In genomic region chr11:10076458-10077141, GRCh38 we compare ENCODE assay signal across 8 cellular contexts.
DNase-seq lines count a peak whose midpoint lies in the region; ATAC-seq and TF ChIP-seq lines count a peak whose summit lies in the region.

No MANE protein-coding gene starts in this region.

- H3K9me3 ChIP-seq in PC-3 (ENCODE audit: low read length), result no peaks in the 10 kb centered on the region
- no peaks in the 10 kb centered on the region for H3K9me3 ChIP-seq in body of pancreas
- H3K9me3 ChIP-seq in lung (ENCODE audit: control insufficient read depth in 2 of 2, insufficient read depth in 1 of 2, low read length in 1 of 2), result peaks cover 0 to 3% of the 10 kb centered on the region in 2 donors

- peaks cover 33% of the 10 kb centered on the region for H3K4me1 Mint-ChIP-seq in HFFc6 (ENCODE audit: low read depth)

- no peak overlapping the region for H2AFZ ChIP-seq in PC-3 (ENCODE audit: low read length)

- ATAC-seq in PC-3 (peak; percentile 42), body of pancreas (no peak), lung (ENCODE audit: insufficient read depth, low FRiP score) (peak; percentile 19), omental fat pad (ENCODE audit: low FRiP score) (no peak)

- H3K4me2 ChIP-seq in PC-3 (ENCODE audit: low read length), result no peak overlapping the region

- H3K4me3 Mint-ChIP-seq in HFFc6, result no peak overlapping the region

- no peaks in the 10 kb centered on the region for H4K20me1 ChIP-seq in PC-3 (ENCODE audit: low read length)

- DNase-seq in NCI-H2196 (lab: John Stamatoyannopoulos, UW; ENCODE audit: unreplicated experiment) (peak; percentile 32), NCI-H2196 treated with DMSO at 0.1 percent for 48 hours (lab: John Stamatoyannopoulos, UW; ENCODE audit: unreplicated experiment) (no peak), HFFc6 (peak; percentile 11), PC-3 (peak; percentile 59), body of pancreas (peak in 3 of 4 donors; percentile 14 to 59 (median 22)), lung (ENCODE audit: low spot score) (no peak), omental fat pad (ENCODE audit: low spot score) (no peak), dedifferentiated amniotic fluid mesenchymal stem cell (ENCODE audit: extremely low spot score) (no peak)

- H3K36me3 Mint-ChIP-seq in HFFc6 (ENCODE audit: low read depth), result peaks cover 37% of the 10 kb centered on the region

- H3K27ac Mint-ChIP-seq in HFFc6, result no peak overlapping the region

- TF ChIP-seq CTCF in HFFc6 (IDR thresholded peaks at IDR 0.05) (peak; percentile 88), PC-3 (conservative IDR thresholded peaks at IDR 0.05; ENCODE audit: low read depth, low read length) (peak; percentile 75), body of pancreas (IDR thresholded peaks at IDR 0.05) (peak in 5 of 7 experiments; percentile 32 to 43 (median 35)), lung (IDR thresholded peaks at IDR 0.05; ENCODE audit: control extremely low read depth, extremely low read depth) (no peak), omental fat pad (IDR thresholded peaks at IDR 0.05) (no peak)

- POLR2A ChIA-PET in PC-3 (lab: Charles Lee; ENCODE audit: unreplicated experiment), result no interaction called here

- H3K27me3 Mint-ChIP-seq in HFFc6 (ENCODE audit: insufficient read depth), result no peaks in the 10 kb centered on the region

- H3K27ac ChIP-seq in PC-3 (ENCODE audit: low read length), result no peak overlapping the region
- no peak overlapping the region for H3K27ac ChIP-seq in body of pancreas
- no peak overlapping the region for H3K27ac ChIP-seq in lung (ENCODE audit: low read depth in 1 of 2, low read length in 1 of 2)

- H3K4me3 ChIP-seq in PC-3 (ENCODE audit: low read length), result no peak overlapping the region
- no peak overlapping the region for H3K4me3 ChIP-seq in body of pancreas
- H3K4me3 ChIP-seq in lung, result no peak overlapping the region

- TF ChIP-seq POLR2A in body of pancreas (IDR thresholded peaks at IDR 0.05), result no peak

- BruUV-seq in PC-3 (replicated peaks; lab: Mats Ljungman, UMichigan), result no TSS peak

- peaks cover 37% of the 10 kb centered on the region for H3K9me3 Mint-ChIP-seq in HFFc6

- H3K79me2 ChIP-seq in PC-3 (ENCODE audit: low read length), result peaks cover 4% of the 10 kb centered on the region; the same call in 1 of the 2 replicates

- no peaks in the 10 kb centered on the region for H3K27me3 ChIP-seq in PC-3 (ENCODE audit: low read length)
- H3K27me3 ChIP-seq in body of pancreas, result no peaks in the 10 kb centered on the region
- no peaks in the 10 kb centered on the region for H3K27me3 ChIP-seq in lung (ENCODE audit: control insufficient read depth, insufficient read depth)

- no peaks in the 10 kb centered on the region for H3F3A ChIP-seq in PC-3 (ENCODE audit: low read length, unreplicated experiment)

- CTCF ChIA-PET in PC-3 (lab: Charles Lee), result interaction anchor here (0.6 kb wide), 1 partner anchor 82 kb away, joined by 4 read pairs; no protein-coding TSS in a partner anchor

- H3K4me1 ChIP-seq in PC-3 (ENCODE audit: insufficient read depth, low read length), result no peaks in the 10 kb centered on the region
- no peaks in the 10 kb centered on the region for H3K4me1 ChIP-seq in body of pancreas
- peaks cover 0 to 6% of the 10 kb centered on the region in 2 donors for H3K4me1 ChIP-seq in lung (ENCODE audit: control insufficient read depth in 2 of 2, insufficient read depth in 2 of 2, low read length in 2 of 2)

- 34 to 37% methylated on average over 6 of the region's 6 CpGs for WGBS in body of pancreas, 2 donors
- 52 to 70% methylated on average over 6 of the region's 6 CpGs for WGBS in lung, 2 donors

- H3K9me2 ChIP-seq in PC-3 (replicated peaks; ENCODE audit: low read length), result no peaks in the 10 kb centered on the region

- intact Hi-C loops in PC-3 (cut with micrococcal nuclease), result no loop called here
- intact Hi-C loops in body of pancreas (cut with DNase I), result no loop called here

- H3K36me3 ChIP-seq in PC-3 (ENCODE audit: low read depth, low read length) (peaks cover 4% of the 10 kb centered on the region; the same call in 1 of the 2 replicates), body of pancreas (replicated peaks in 1 of 2; ENCODE audit: insufficient read depth in 1 of 2, low read depth in 2 of 2) (no peaks in the 10 kb centered on the region), lung (ENCODE audit: control insufficient read depth in 2 of 2, insufficient read depth in 2 of 2, low read length in 2 of 2) (no peaks in the 10 kb centered on the region)

- H3K9ac ChIP-seq in PC-3 (ENCODE audit: low read length), result no peak overlapping the region

Comparison
In these comparisons a context has a peak if more than half of its experiments do, and no peak if none do; other contexts are left out.
1. DNase-seq: peak in NCI-H2196 (single experiment), HFFc6 (single experiment), PC-3 (single experiment) and body of pancreas (3 of 4); none in NCI-H2196 treated with DMSO at 0.1 percent for 48 hours (single experiment), lung (single experiment), omental fat pad (single experiment) and dedifferentiated amniotic fluid mesenchymal stem cell (single experiment).
2. CTCF ChIP-seq: peak in HFFc6 (single experiment), PC-3 (single experiment) and body of pancreas (5 of 7); none in lung (single experiment) and omental fat pad (0 of 3).
3. ATAC-seq: peak in PC-3 (single experiment) and lung (single experiment); none in body of pancreas (single experiment) and omental fat pad (single experiment).